8 cellular contexts compared by ENCODE assay signal in the genomic region with DNA sequence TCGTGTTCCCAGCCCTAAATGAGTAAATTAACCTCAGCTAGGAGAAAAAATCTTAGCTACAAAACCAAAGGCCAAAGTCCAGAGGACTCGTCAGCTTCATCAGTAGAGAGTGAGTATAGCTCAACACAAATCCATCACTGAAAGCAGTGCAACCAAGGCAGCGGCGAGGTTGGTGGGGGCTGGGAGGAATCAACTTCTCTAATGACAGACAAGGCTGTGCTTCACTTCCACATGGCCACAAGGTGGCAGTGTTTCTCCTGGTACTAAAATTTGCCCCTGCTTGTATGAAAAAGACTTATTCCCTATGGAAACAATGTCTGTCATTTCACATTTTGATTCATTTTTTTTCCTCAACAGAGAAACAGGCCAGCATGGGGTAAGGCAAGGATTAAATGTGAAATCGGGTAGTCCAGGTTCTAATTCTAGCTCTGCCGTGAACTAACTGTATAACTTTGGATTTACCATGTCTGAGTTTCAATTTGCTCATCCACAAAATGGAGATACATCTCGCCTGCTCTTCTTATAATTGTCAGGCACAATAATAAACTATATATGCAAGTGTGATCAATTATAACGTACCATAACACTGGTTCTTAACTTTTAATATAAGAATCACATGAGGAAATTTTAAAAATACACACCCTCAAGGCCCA. TPM values are rescaled to one million over a fixed set of nuclear protein-coding genes. Genes with fewer than 3 reads are reported as not detected.
A peak's percentile ranks its signal among the peaks of the same experiment; 100 is the strongest.
DNase-seq lines count a peak whose midpoint lies in the region; ATAC-seq, FAIRE-seq and TF ChIP-seq lines count a peak whose summit lies in the region.

No MANE protein-coding gene starts in this region.

- FAIRE-seq in kidney (lab: Jason Lieb, UNC), result no peak

- no peaks in the 10 kb centered on the region for H3K9me3 ChIP-seq in kidney (ENCODE audit: control insufficient read depth in 1 of 2, low read length in 2 of 2)

- no peak overlapping the region for H3K9ac ChIP-seq in kidney (ENCODE audit: low read length in 2 of 2)

- H3K4me1 ChIP-seq in kidney (ENCODE audit: control insufficient read depth in 1 of 2, insufficient read depth in 1 of 2, low read depth in 1 of 2, low read length in 2 of 2), result no peaks in the 10 kb centered on the region

- no peak overlapping the region for H3K4me3 ChIP-seq in kidney (ENCODE audit: low read length in 2 of 2)

- intact Hi-C loops in kidney (cut with DNase I), result loop anchor here (5.0 kb wide), 1 partner anchor 182 kb away; no protein-coding TSS in a partner anchor

- no peak for ATAC-seq in GM21528 (IDR thresholded peaks at IDR 0.05; ENCODE audit: low FRiP score, unreplicated experiment)

- no peak overlapping the region for H3K27ac ChIP-seq in caudate nucleus (ENCODE audit: low read depth, low read length)
- H3K27ac ChIP-seq in kidney (ENCODE audit: low read depth in 2 of 2, low read length in 2 of 2), result no peak overlapping the region

- no peaks in the 10 kb centered on the region for H3K36me3 ChIP-seq in kidney (ENCODE audit: control insufficient read depth in 1 of 2, insufficient read depth in 2 of 2, low read length in 2 of 2)

- DNase-seq in activated gamma-delta T cell treated with Interleukin-2 at 50 U/mL for 16 hours, result peak; percentile 60
- no peak for DNase-seq in activated gamma-delta T cell (lab: John Stamatoyannopoulos, UW)
- DNase-seq in NCI-H2196 (lab: John Stamatoyannopoulos, UW; ENCODE audit: unreplicated experiment), result peak; percentile 29
- DNase-seq in activated CD4-positive, CD25-positive, alpha-beta regulatory T cell (lab: John Stamatoyannopoulos, UW), result peak; percentile 29 to 54 (median 48)
- DNase-seq in caudate nucleus (lab: John Stamatoyannopoulos, UW), result peak in 59 of 61 donors; percentile 2 to 88 (median 47)
- DNase-seq in kidney, result peak; percentile 87
- peak; percentile 53 to 58 (median 56) for DNase-seq in stimulated activated CD4-positive, alpha-beta T cell treated with anti-CD3 and anti-CD28 coated beads, Interleukin-1b, Interleukin-23, amount 100 ng/mL, for 24 hours (ENCODE audit: low read depth in 4 of 4, low spot score in 1 of 4)

- TF ChIP-seq CTCF in kidney (IDR thresholded peaks at IDR 0.05; ENCODE audit: borderline replicate concordance, extremely low read depth, insufficient read depth), result peak; percentile 90

RNA-seq across cellular contexts. Expression of a gene that starts 39.3 kb away (rescaled TPM):
- total RNA-seq in kidney, result 45.2 TPM
- polyA plus RNA-seq in kidney (ENCODE audit: insufficient read depth, low read depth, low replicate concordance), result 6.5 TPM
